ENCODE assay signal across 8 cellular contexts in the genomic region with DNA sequence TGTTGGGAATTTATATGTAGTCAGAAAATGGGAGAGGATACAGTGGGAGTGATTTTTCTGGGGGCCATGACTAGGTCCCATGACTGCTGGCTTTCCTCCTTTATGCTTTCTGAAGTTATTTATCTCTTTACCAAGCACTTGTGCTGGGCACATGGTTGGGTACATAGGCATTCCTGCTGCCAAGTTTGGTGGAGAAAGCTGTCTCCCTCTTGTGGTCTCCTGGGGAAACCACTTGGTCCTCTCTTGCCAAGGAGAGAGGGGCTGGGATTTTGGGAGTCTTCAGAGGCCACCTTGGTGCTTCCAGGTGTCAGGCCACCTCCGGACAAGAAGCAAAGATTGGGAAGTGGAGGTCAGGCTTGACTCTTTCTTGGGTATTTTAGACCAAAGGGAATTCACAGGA.
DNase-seq lines count a peak whose midpoint lies in the region; TF ChIP-seq lines count a peak whose summit lies in the region.

No MANE protein-coding gene starts in this region.

- DNase-seq in NCI-H2171 treated with DMSO at 0.1 percent for 48 hours (lab: John Stamatoyannopoulos, UW) (peak; percentile 5), NCI-H2171 (lab: John Stamatoyannopoulos, UW) (no peak), NCI-H2107 treated with DMSO at 0.1 percent for 48 hours (lab: John Stamatoyannopoulos, UW; ENCODE audit: unreplicated experiment) (peak; percentile 2), astrocyte of the cerebellum (ENCODE audit: low read depth) (no peak), lung microvascular endothelial cell (ENCODE audit: low read depth in 2 of 2) (peak; percentile 34 to 67), inferior parietal cortex (ENCODE audit: extremely low spot score) (no peak), AG20443 (ENCODE audit: low spot score) (no peak)
- no peak for DNase-seq in effector memory CD4-positive, alpha-beta T cell

- in situ Hi-C loops in astrocyte of the cerebellum (cut with HindIII; ENCODE audit: low sequenced_read_pairs), result no loop called here

- no peak overlapping the region for H3K27ac ChIP-seq in effector memory CD4-positive, alpha-beta T cell (ENCODE audit: insufficient read depth, low read length, poor library complexity, severe bottlenecking)

- TF ChIP-seq CTCF in astrocyte of the cerebellum (IDR thresholded peaks at IDR 0.05; ENCODE audit: low read depth, low read length, missing control alignments), result peak; percentile 60

- no peak overlapping the region for H3K4me3 ChIP-seq in astrocyte of the cerebellum (ENCODE audit: low read depth, low read length)
- no peak overlapping the region for H3K4me3 ChIP-seq in effector memory CD4-positive, alpha-beta T cell (ENCODE audit: insufficient read depth, low read depth, low read length, poor library complexity, severe bottlenecking)

- no peaks in the 10 kb centered on the region for H3K27me3 ChIP-seq in effector memory CD4-positive, alpha-beta T cell (replicated peaks; ENCODE audit: control insufficient read depth, insufficient read depth, low read length, poor library complexity, severe bottlenecking)

- no peaks in the 10 kb centered on the region for H3K9me3 ChIP-seq in effector memory CD4-positive, alpha-beta T cell (ENCODE audit: control insufficient read depth, low read length)

- no peaks in the 10 kb centered on the region for H3K4me1 ChIP-seq in effector memory CD4-positive, alpha-beta T cell (ENCODE audit: control insufficient read depth, insufficient read depth, low read length, poor library complexity, severe bottlenecking)

- H3K36me3 ChIP-seq in effector memory CD4-positive, alpha-beta T cell (ENCODE audit: control insufficient read depth, insufficient read depth, low read length), result no peaks in the 10 kb centered on the region

Comparison
In these comparisons a context has a peak if more than half of its experiments do, and no peak if none do; other contexts are left out.
1. DNase-seq: peak in NCI-H2171 treated with DMSO at 0.1 percent for 48 hours (single experiment), NCI-H2107 treated with DMSO at 0.1 percent for 48 hours (single experiment) and lung microvascular endothelial cell (2 of 2); none in NCI-H2171 (single experiment), astrocyte of the cerebellum (single experiment), effector memory CD4-positive, alpha-beta T cell (0 of 3), inferior parietal cortex (single experiment) and AG20443 (single experiment).